In the genomic region with DNA sequence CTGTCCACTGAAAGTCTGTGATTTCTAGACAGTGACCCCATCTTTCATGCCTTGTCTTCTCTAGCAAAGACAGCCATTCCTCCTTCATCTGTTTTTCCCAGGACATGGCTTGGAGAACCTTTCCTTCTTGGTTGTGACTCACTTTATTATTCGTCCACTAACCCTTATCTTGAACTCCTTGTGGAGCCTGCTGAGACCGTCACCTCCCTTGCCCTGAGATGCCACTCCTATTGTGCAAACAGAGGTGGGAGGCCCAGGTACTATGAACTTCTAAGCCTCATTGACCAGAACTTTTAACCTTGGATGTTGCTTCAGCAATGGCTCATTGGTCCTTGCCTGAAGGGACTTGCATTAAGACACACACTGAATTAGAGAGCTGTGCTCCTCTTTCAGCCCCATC, we compare ENCODE assay signal across 17 cellular contexts.
DNase-seq lines count a peak whose midpoint lies in the region; ATAC-seq, FAIRE-seq and TF ChIP-seq lines count a peak whose summit lies in the region.
"Had no signal": no experiment of that assay in that cellular context is flagged by ENCODE, and none has a peak within 500 bp of the region (broad histone marks: within the 10 kb centered on the region; RNA-seq: fewer than 3 reads in every experiment).

No MANE protein-coding gene starts in this region.

- no peak for TF ChIP-seq EP300 in stomach (IDR thresholded peaks at IDR 0.05)

- no peak overlapping the region for H3K4me3 ChIP-seq in HEK293 (ENCODE audit: low read depth, low read length)
- no peak overlapping the region for H3K4me3 ChIP-seq in colonic mucosa
- H3K4me3 ChIP-seq in lower lobe of right lung, result no peak overlapping the region
- no peak overlapping the region for H3K4me3 ChIP-seq in stomach
- H3K4me3 ChIP-seq: SK-N-MC had no signal

- ATAC-seq in lower lobe of right lung (peak; percentile 35 to 57), GM19351 (IDR thresholded peaks at IDR 0.05; ENCODE audit: unreplicated experiment) (no peak), GM18909 (IDR thresholded peaks at IDR 0.05; ENCODE audit: poor library complexity, unreplicated experiment) (no peak)
- ATAC-seq: PC-3, Right ventricle myocardium inferior had no signal

- H3K9ac ChIP-seq in colonic mucosa (ENCODE audit: low read depth in 2 of 2, low read length in 2 of 2), result peak overlapping the region in 1 of 2 donors; percentile 9

- intact Hi-C loops in colonic mucosa (cut with DNase I), result no loop called here
- intact Hi-C loops in lower lobe of right lung (cut with DNase I), result no loop called here
- intact Hi-C loops in stomach (cut with DNase I; ENCODE audit: low total_unique reads), result no loop called here

- TF ChIP-seq POLR2A in stomach (IDR thresholded peaks at IDR 0.05), result no peak

- H3K27me3 ChIP-seq in colonic mucosa (no peaks in the 10 kb centered on the region), lower lobe of right lung (ENCODE audit: low read depth) (no peaks in the 10 kb centered on the region), stomach (peaks cover 0 to 26% (median 0%) of the 10 kb centered on the region in 3 donors)

- peak; percentile 81 for DNase-seq in colonic mucosa
- DNase-seq in lower lobe of right lung, result no peak
- peak; percentile 52 for DNase-seq in stomach
- DNase-seq in GM19239 (ENCODE audit: insufficient read length, low spot score), result no peak
- no peak for DNase-seq in D721Med (ENCODE audit: insufficient read length, low spot score)
- DNase-seq: CD4-positive, alpha-beta T cell; GF-D8; HCEC 1CT; KG1; NCI-H1092 treated with DMSO at 0.1 percent for 48 hours; NCI-H1694 had no signal

- 0 out of 2 replicates have a peak, but pooled peaks cover 5% of the 10 kb centered on the region for H3K4me1 ChIP-seq in HEK293 (ENCODE audit: control insufficient read depth, insufficient read depth, low read length)
- H3K4me1 ChIP-seq in colonic mucosa, result peaks cover 3% of the 10 kb centered on the region
- H3K4me1 ChIP-seq in lower lobe of right lung, result no peaks in the 10 kb centered on the region
- peaks cover 25 to 72% (median 44%) of the 10 kb centered on the region in 4 donors for H3K4me1 ChIP-seq in stomach

- H3K27ac ChIP-seq in HEK293 (ENCODE audit: extremely low read depth, low read depth, low read length) (no peak overlapping the region), colonic mucosa (peak overlapping the region; percentile 69), lower lobe of right lung (no peak overlapping the region), stomach (peak overlapping the region; percentile 25 to 76 (median 58))
- H3K27ac ChIP-seq: SK-N-MC had no signal

- no peak for FAIRE-seq in GM19239 (lab: Jason Lieb, UNC)
- no peak for FAIRE-seq in D721Med (lab: Jason Lieb, UNC)

- H3K36me3 ChIP-seq in HEK293 (ENCODE audit: control insufficient read depth in 2 of 2, insufficient read depth in 1 of 2, low read length in 2 of 2) (no peaks in the 10 kb centered on the region), colonic mucosa (no peaks in the 10 kb centered on the region), lower lobe of right lung (no peaks in the 10 kb centered on the region), stomach (no peaks in the 10 kb centered on the region)

- 42 to 65% (median 49%) methylated on average over 2 of the region's 2 CpGs for WGBS in stomach, 5 donors

- TF ChIP-seq CTCF in HEK293 (tag by site-specific recombination; IDR thresholded peaks at IDR 0.05) (no peak), colonic mucosa (IDR thresholded peaks at IDR 0.05) (no peak), lower lobe of right lung (IDR thresholded peaks at IDR 0.05) (no peak), stomach (IDR thresholded peaks at IDR 0.05) (no peak), D721Med (IDR thresholded peaks at IDR 0.05; ENCODE audit: insufficient read depth, missing control alignments) (no peak)

- POLR2A ChIA-PET in HEK293 (lab: Yijun Ruan, JAX), result no interaction called here

- H3K9me3 ChIP-seq in HEK293 (ENCODE audit: control insufficient read depth, insufficient read depth, low read depth, low read length), result no peaks in the 10 kb centered on the region
- no peaks in the 10 kb centered on the region for H3K9me3 ChIP-seq in colonic mucosa
- H3K9me3 ChIP-seq in lower lobe of right lung, result no peaks in the 10 kb centered on the region
- H3K9me3 ChIP-seq in stomach, result no peaks in the 10 kb centered on the region

- CTCF ChIA-PET in HEK293 (lab: Yijun Ruan, JAX), result interaction anchor here (1.5 kb wide), 1 partner anchor 14 kb away, joined by 8 read pairs; no protein-coding TSS in a partner anchor

TF ChIP-seq in HEK293, 187 proteins besides CTCF, POLR2A, EP300 and RAD21 (continues in another document):
- TF ChIP-seq KLF17 (tag by site-specific recombination; IDR thresholded peaks at IDR 0.05), result peak; percentile 86
- TF ChIP-seq ZIC2 (tag by site-specific recombination; IDR thresholded peaks at IDR 0.05), result peak; percentile 25; the same call in 1 of the 2 replicates
- no peak for TF ChIP-seq GLIS1 (tag by site-specific recombination; IDR thresholded peaks at IDR 0.05)
- no peak for TF ChIP-seq ZNF10 (tag by site-specific recombination; IDR thresholded peaks at IDR 0.05)
- peak; percentile 52; the same call in 1 of the 2 replicates for TF ChIP-seq ZFHX2 (tag by site-specific recombination; conservative IDR thresholded peaks at IDR 0.05)
- TF ChIP-seq, protein P1, sequence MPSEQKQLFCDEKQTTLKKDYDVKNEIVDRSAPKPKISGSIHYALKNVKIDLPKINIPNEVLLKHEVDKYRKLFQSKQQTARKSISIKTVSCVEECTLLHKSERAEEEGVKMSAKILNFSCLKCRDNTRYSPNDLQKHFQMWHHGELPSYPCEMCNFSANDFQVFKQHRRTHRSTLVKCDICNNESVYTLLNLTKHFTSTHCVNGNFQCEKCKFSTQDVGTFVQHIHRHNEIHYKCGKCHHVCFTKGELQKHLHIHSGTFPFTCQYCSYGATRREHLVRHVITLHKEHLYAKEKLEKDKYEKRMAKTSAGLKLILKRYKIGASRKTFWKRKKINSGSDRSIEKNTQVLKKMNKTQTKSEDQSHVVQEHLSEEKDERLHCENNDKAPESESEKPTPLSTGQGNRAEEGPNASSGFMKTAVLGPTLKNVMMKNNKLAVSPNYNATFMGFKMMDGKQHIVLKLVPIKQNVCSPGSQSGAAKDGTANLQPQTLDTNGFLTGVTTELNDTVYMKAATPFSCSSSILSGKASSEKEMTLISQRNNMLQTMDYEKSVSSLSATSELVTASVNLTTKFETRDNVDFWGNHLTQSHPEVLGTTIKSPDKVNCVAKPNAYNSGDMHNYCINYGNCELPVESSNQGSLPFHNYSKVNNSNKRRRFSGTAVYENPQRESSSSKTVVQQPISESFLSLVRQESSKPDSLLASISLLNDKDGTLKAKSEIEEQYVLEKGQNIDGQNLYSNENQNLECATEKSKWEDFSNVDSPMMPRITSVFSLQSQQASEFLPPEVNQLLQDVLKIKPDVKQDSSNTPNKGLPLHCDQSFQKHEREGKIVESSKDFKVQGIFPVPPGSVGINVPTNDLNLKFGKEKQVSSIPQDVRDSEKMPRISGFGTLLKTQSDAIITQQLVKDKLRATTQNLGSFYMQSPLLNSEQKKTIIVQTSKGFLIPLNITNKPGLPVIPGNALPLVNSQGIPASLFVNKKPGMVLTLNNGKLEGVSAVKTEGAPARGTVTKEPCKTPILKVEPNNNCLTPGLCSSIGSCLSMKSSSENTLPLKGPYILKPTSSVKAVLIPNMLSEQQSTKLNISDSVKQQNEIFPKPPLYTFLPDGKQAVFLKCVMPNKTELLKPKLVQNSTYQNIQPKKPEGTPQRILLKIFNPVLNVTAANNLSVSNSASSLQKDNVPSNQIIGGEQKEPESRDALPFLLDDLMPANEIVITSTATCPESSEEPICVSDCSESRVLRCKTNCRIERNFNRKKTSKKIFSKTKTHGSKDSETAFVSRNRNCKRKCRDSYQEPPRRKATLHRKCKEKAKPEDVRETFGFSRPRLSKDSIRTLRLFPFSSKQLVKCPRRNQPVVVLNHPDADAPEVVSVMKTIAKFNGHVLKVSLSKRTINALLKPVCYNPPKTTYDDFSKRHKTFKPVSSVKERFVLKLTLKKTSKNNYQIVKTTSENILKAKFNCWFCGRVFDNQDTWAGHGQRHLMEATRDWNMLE (tag by site-specific recombination; conservative IDR thresholded peaks at IDR 0.05; ENCODE audit: low read depth), result no peak
- TF ChIP-seq ELK4 (IDR thresholded peaks at IDR 0.05; ENCODE audit: borderline replicate concordance, low read depth, low read length), result no peak
- TF ChIP-seq ZBTB8A (tag by site-specific recombination; IDR thresholded peaks at IDR 0.05), result no peak
- no peak for TF ChIP-seq ZBTB1 (tag by site-specific recombination; IDR thresholded peaks at IDR 0.05)
- TF ChIP-seq EGR2 (tag by site-specific recombination; IDR thresholded peaks at IDR 0.05; ENCODE audit: low read depth), result peak; percentile 69; the same call in 1 of the 2 replicates

Comparison
In these comparisons a context has a peak if more than half of its experiments do, and no peak if none do; other contexts are left out.
1. H3K27ac ChIP-seq: peak in colonic mucosa (single experiment) and stomach (5 of 5); none in HEK293 (single experiment) and lower lobe of right lung (single experiment).
2. DNase-seq: peak in colonic mucosa (single experiment) and stomach (single experiment); none in lower lobe of right lung (single experiment), GM19239 (single experiment) and D721Med (single experiment).
3. ATAC-seq: peak in lower lobe of right lung (2 of 2); none in GM19351 (single experiment) and GM18909 (single experiment).